ENCODE assay signal across 16 cellular contexts in the genomic region with DNA sequence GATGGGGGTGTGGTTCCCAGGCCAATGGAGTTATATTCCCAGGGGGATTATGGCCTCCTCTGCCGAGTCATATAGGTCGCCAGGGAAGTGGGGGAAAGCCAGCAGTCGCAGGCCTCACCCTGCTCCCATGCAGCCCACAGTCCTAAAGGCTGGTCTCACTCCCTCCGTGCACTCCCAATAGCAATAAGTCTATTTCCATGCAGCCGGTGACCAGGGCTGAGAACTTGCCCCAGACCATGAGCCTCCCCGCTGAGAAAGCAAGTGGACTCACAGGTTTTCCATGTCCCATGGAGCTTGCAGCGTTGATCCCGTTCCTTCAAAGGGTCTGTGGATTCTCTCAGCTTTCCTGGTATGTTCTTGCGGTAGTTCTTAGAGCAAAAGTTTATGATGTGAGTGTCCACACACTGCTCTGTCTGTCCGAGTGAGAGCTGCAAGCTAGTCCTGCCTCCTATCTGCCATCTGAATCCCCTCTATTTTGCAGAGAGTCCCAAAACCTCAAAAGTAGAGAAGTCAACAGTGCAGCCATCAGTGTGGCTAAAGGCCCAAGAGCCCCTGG.
A peak's percentile ranks its signal among the peaks of the same experiment; 100 is the strongest.
DNase-seq lines count a peak whose midpoint lies in the region; ATAC-seq and TF ChIP-seq lines count a peak whose summit lies in the region.
"Had no signal": no experiment of that assay in that cellular context is flagged by ENCODE, and none has a peak within 500 bp of the region (broad histone marks: within the 10 kb centered on the region; RNA-seq: fewer than 3 reads in every experiment).

No MANE protein-coding gene starts in this region.

- H3K27ac ChIP-seq in VCaP (no peak overlapping the region; the same call in 1 of the 2 replicates), osteoblast (ENCODE audit: low read depth, low read length) (no peak overlapping the region), upper lobe of right lung (no peak overlapping the region)
- H3K27ac ChIP-seq: GM23248, HL-60 had no signal

- H3K27me3 Mint-ChIP-seq in Caco-2 (ENCODE audit: insufficient read depth, unreplicated experiment) (no peaks in the 10 kb centered on the region), chondrocyte (ENCODE audit: low read depth) (peaks cover 11% of the 10 kb centered on the region)

- DNase-seq in Caco-2 (no peak), osteoblast (ENCODE audit: insufficient read length, low spot score, missing footprints) (peak; percentile 23), upper lobe of right lung (peak; percentile 25), SHP77 (lab: John Stamatoyannopoulos, UW) (no peak), chondrocyte (ENCODE audit: low spot score) (no peak)
- DNase-seq: ACHN; BE2C; C1 segment of cervical spinal cord; CD4-positive, CD25-positive, alpha-beta regulatory T cell; CD8-positive, alpha-beta memory T cell; COR-L47; GM23248; HCEC 1CT had no signal

- POLR2A ChIA-PET in Caco-2 (lab: Charles Lee) = no interaction called here

- H3K9me3 Mint-ChIP-seq in Caco-2 (ENCODE audit: unreplicated experiment) (no peaks in the 10 kb centered on the region), chondrocyte (ENCODE audit: low read depth) (peaks cover 17% of the 10 kb centered on the region)

- TF ChIP-seq CTCF in Caco-2 (IDR thresholded peaks at IDR 0.05; ENCODE audit: insufficient read depth in 1 of 2, low read depth in 1 of 2, low read length in 1 of 2, severe bottlenecking in 1 of 2, unreplicated experiment in 1 of 2) (no peak), VCaP (conservative IDR thresholded peaks at IDR 0.05) (0 out of 2 replicates have a peak, but pooled peaks have one; percentile 0), osteoblast (IDR thresholded peaks at IDR 0.05; ENCODE audit: extremely low read depth, low read depth, low read length) (no peak), upper lobe of right lung (IDR thresholded peaks at IDR 0.05) (no peak), chondrocyte (IDR thresholded peaks at IDR 0.05) (no peak)

- H2AFZ ChIP-seq in osteoblast (ENCODE audit: low read length) = no peak overlapping the region
- H2AFZ ChIP-seq: GM23248 had no signal

- H3K4me1 ChIP-seq in Caco-2 = peaks cover 40% of the 10 kb centered on the region
- H3K4me1 ChIP-seq in osteoblast (ENCODE audit: insufficient read depth, low read length) = no peaks in the 10 kb centered on the region
- H3K4me1 ChIP-seq in upper lobe of right lung = peaks cover 3% of the 10 kb centered on the region
- H3K4me1 ChIP-seq: BE2C had no signal

- H3K4me2 ChIP-seq in osteoblast (ENCODE audit: insufficient read depth, low read length) = no peak overlapping the region

- intact Hi-C loops in Caco-2 (cut with micrococcal nuclease; ENCODE audit: unreplicated experiment) = loop anchor here (5.0 kb wide), 1 partner anchor 32 kb away; no protein-coding TSS in a partner anchor
- intact Hi-C loops in upper lobe of right lung (cut with DNase I) = no loop called here

- ATAC-seq in upper lobe of right lung (no peak), GM21447 (IDR thresholded peaks at IDR 0.05; ENCODE audit: unreplicated experiment) (no peak)

- H3K27ac Mint-ChIP-seq in Caco-2 (ENCODE audit: unreplicated experiment) (peak overlapping the region; percentile 65), chondrocyte (ENCODE audit: unreplicated experiment) (no peak overlapping the region)
- H3K27ac Mint-ChIP-seq: CD4-positive, CD25-positive, alpha-beta regulatory T cell; CD8-positive, alpha-beta memory T cell had no signal

- H3K79me2 ChIP-seq in osteoblast (ENCODE audit: insufficient read depth, low read length) = no peaks in the 10 kb centered on the region

- no peaks in the 10 kb centered on the region for H3K27me3 ChIP-seq in Caco-2 (replicated peaks; ENCODE audit: control insufficient read depth, insufficient read depth, low read length)
- H3K27me3 ChIP-seq in osteoblast (ENCODE audit: insufficient read depth, low read length) = peaks cover 11% of the 10 kb centered on the region
- H3K27me3 ChIP-seq in upper lobe of right lung = no peaks in the 10 kb centered on the region
- H3K27me3 ChIP-seq: BE2C had no signal

- H3K4me1 Mint-ChIP-seq in Caco-2 (ENCODE audit: low read depth, unreplicated experiment) = peaks cover 26% of the 10 kb centered on the region
- no peaks in the 10 kb centered on the region for H3K4me1 Mint-ChIP-seq in chondrocyte (ENCODE audit: low read depth)
- H3K4me1 Mint-ChIP-seq: CD4-positive, CD25-positive, alpha-beta regulatory T cell; CD8-positive, alpha-beta memory T cell had no signal

- H3K9me3 ChIP-seq in Caco-2 (peaks cover 11% of the 10 kb centered on the region), osteoblast (ENCODE audit: low read depth, low read length) (no peaks in the 10 kb centered on the region), upper lobe of right lung (no peaks in the 10 kb centered on the region)
- H3K9me3 ChIP-seq: BE2C had no signal

- H3K36me3 ChIP-seq in Caco-2 (ENCODE audit: control insufficient read depth, insufficient read depth, low read length) (no peaks in the 10 kb centered on the region), osteoblast (ENCODE audit: insufficient read depth, low read length) (no peaks in the 10 kb centered on the region), upper lobe of right lung (no peaks in the 10 kb centered on the region)
- H3K36me3 ChIP-seq: BE2C had no signal

- no peaks in the 10 kb centered on the region for H4K20me1 ChIP-seq in osteoblast (ENCODE audit: insufficient read depth, low read length)

- H3K36me3 Mint-ChIP-seq in Caco-2 (ENCODE audit: insufficient read depth, unreplicated experiment) = peaks cover 6% of the 10 kb centered on the region
- H3K36me3 Mint-ChIP-seq in chondrocyte (ENCODE audit: low read depth) = peaks cover 7% of the 10 kb centered on the region
- H3K36me3 Mint-ChIP-seq: CD4-positive, CD25-positive, alpha-beta regulatory T cell had no signal

- BruUV-seq in Caco-2 (replicated peaks; lab: Mats Ljungman, UMichigan) = no TSS peak

- CTCF ChIA-PET in Caco-2 (lab: Charles Lee) = no interaction called here

- H3K4me3 Mint-ChIP-seq in Caco-2 (ENCODE audit: unreplicated experiment) = no peak overlapping the region
- no peak overlapping the region for H3K4me3 Mint-ChIP-seq in chondrocyte (ENCODE audit: unreplicated experiment)
- H3K4me3 Mint-ChIP-seq: CD4-positive, CD25-positive, alpha-beta regulatory T cell; CD8-positive, alpha-beta memory T cell had no signal

- H3K4me3 ChIP-seq in Caco-2 (ENCODE audit: low read depth, low read length) (no peak overlapping the region), osteoblast (ENCODE audit: insufficient read depth, low read length) (no peak overlapping the region), upper lobe of right lung (no peak overlapping the region)
- H3K4me3 ChIP-seq: GM23248 had no signal

Comparison
In these comparisons a context has a peak if more than half of its experiments do, and no peak if none do; other contexts are left out.
1. DNase-seq: peak in osteoblast (single experiment) and upper lobe of right lung (single experiment); none in Caco-2 (0 of 2), SHP77 (0 of 2) and chondrocyte (single experiment).